1 cellular context compared by ENCODE assay signal in genomic region chr2:98483257-98483861, GRCh38.
TF ChIP-seq lines count a peak whose summit lies in the region.

No MANE protein-coding gene starts in this region.

TF ChIP-seq in GM12878, 131 proteins besides CTCF, POLR2A, EP300 and RAD21 (continued from another document and continues in another):
- TF ChIP-seq NFYA (IDR thresholded peaks at IDR 0.05; ENCODE audit: borderline replicate concordance, low read depth, low read length) (no peak), E2F8 (IDR thresholded peaks at IDR 0.05; ENCODE audit: low read depth, partially characterized antibody) (peak; percentile 68), CHD4 (IDR thresholded peaks at IDR 0.05) (no peak), ASH2L (IDR thresholded peaks at IDR 0.05; ENCODE audit: borderline replicate concordance, low read depth) (no peak), REST (IDR thresholded peaks at IDR 0.05; ENCODE audit: low read depth, low read length) (no peak), WRNIP1 (IDR thresholded peaks at IDR 0.05; ENCODE audit: borderline replicate concordance, low read depth, low read length) (no peak; the same call in 1 of the 2 replicates), EZH2 (IDR thresholded peaks at IDR 0.05; ENCODE audit: borderline replicate concordance, control insufficient read depth, low read depth, low read length) (no peak), RUNX3 (IDR thresholded peaks at IDR 0.05; ENCODE audit: low read length) (peak; percentile 100), NKRF (conservative IDR thresholded peaks at IDR 0.05) (no peak), ZNF384 (IDR thresholded peaks at IDR 0.05; ENCODE audit: borderline replicate concordance, low read depth, low read length) (0 out of 2 replicates have a peak, but pooled peaks have one; percentile 7), JUND (IDR thresholded peaks at IDR 0.05; ENCODE audit: low read depth, low read length) (0 out of 2 replicates have a peak, but pooled peaks have one; percentile 39), CHD2 (IDR thresholded peaks at IDR 0.05; ENCODE audit: borderline replicate concordance, low read depth, low read length) (peak; percentile 91), ZBTB11 (CRISPR knock-in tag; IDR thresholded peaks at IDR 0.05) (no peak), PAX5 (IDR thresholded peaks at IDR 0.05; ENCODE audit: borderline replicate concordance, low read depth, low read length) (peak; percentile 96), SREBF2 (IDR thresholded peaks at IDR 0.05; ENCODE audit: low read length) (no peak), ESRRA (IDR thresholded peaks at IDR 0.05; ENCODE audit: low read length) (no peak), MEF2B (IDR thresholded peaks at IDR 0.05; ENCODE audit: partially characterized antibody, poor library complexity, severe bottlenecking) (peak; percentile 73), CREB1 (IDR thresholded peaks at IDR 0.05; ENCODE audit: low read depth) (peak; percentile 81), ZZZ3 (IDR thresholded peaks at IDR 0.05; ENCODE audit: control insufficient read depth, insufficient read length, low read depth) (no peak), CBX5 (IDR thresholded peaks at IDR 0.05; ENCODE audit: low read depth) (peak; percentile 90), SMARCA5 (IDR thresholded peaks at IDR 0.05) (no peak), NR2C1 (IDR thresholded peaks at IDR 0.05) (no peak), PBX3 (IDR thresholded peaks at IDR 0.05; ENCODE audit: insufficient replicate concordance, low read depth, low read length) (peak; percentile 13), ZNF622 (IDR thresholded peaks at IDR 0.05) (no peak), RELA (IDR thresholded peaks at IDR 0.05; ENCODE audit: borderline replicate concordance, partially characterized antibody) (peak; percentile 36), SMAD1 (IDR thresholded peaks at IDR 0.05; ENCODE audit: low read depth, partially characterized antibody) (peak; percentile 74), CBFB (IDR thresholded peaks at IDR 0.05; ENCODE audit: low read depth) (peak; percentile 95), RAD51 (IDR thresholded peaks at IDR 0.05) (peak; percentile 57), POU2F2 (IDR thresholded peaks at IDR 0.05; ENCODE audit: borderline replicate concordance, low read depth, low read length) (peak; percentile 91), EED (IDR thresholded peaks at IDR 0.05; ENCODE audit: low read depth) (peak; percentile 97), SRF (IDR thresholded peaks at IDR 0.05; ENCODE audit: low read depth in 2 of 2, low read length in 2 of 2) (no peak), POLR2AphosphoS5 (IDR thresholded peaks at IDR 0.05; ENCODE audit: low read length) (peak; percentile 66)
- TF ChIP-seq, protein P1, sequence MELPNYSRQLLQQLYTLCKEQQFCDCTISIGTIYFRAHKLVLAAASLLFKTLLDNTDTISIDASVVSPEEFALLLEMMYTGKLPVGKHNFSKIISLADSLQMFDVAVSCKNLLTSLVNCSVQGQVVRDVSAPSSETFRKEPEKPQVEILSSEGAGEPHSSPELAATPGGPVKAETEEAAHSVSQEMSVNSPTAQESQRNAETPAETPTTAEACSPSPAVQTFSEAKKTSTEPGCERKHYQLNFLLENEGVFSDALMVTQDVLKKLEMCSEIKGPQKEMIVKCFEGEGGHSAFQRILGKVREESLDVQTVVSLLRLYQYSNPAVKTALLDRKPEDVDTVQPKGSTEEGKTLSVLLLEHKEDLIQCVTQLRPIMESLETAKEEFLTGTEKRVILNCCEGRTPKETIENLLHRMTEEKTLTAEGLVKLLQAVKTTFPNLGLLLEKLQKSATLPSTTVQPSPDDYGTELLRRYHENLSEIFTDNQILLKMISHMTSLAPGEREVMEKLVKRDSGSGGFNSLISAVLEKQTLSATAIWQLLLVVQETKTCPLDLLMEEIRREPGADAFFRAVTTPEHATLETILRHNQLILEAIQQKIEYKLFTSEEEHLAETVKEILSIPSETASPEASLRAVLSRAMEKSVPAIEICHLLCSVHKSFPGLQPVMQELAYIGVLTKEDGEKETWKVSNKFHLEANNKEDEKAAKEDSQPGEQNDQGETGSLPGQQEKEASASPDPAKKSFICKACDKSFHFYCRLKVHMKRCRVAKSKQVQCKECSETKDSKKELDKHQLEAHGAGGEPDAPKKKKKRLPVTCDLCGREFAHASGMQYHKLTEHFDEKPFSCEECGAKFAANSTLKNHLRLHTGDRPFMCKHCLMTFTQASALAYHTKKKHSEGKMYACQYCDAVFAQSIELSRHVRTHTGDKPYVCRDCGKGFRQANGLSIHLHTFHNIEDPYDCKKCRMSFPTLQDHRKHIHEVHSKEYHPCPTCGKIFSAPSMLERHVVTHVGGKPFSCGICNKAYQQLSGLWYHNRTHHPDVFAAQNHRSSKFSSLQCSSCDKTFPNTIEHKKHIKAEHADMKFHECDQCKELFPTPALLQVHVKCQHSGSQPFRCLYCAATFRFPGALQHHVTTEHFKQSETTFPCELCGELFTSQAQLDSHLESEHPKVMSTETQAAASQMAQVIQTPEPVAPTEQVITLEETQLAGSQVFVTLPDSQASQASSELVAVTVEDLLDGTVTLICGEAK (IDR thresholded peaks at IDR 0.05; ENCODE audit: borderline replicate concordance) = 0 out of 2 replicates have a peak, but pooled peaks have one; percentile 6
- TF ChIP-seq, protein P2, sequence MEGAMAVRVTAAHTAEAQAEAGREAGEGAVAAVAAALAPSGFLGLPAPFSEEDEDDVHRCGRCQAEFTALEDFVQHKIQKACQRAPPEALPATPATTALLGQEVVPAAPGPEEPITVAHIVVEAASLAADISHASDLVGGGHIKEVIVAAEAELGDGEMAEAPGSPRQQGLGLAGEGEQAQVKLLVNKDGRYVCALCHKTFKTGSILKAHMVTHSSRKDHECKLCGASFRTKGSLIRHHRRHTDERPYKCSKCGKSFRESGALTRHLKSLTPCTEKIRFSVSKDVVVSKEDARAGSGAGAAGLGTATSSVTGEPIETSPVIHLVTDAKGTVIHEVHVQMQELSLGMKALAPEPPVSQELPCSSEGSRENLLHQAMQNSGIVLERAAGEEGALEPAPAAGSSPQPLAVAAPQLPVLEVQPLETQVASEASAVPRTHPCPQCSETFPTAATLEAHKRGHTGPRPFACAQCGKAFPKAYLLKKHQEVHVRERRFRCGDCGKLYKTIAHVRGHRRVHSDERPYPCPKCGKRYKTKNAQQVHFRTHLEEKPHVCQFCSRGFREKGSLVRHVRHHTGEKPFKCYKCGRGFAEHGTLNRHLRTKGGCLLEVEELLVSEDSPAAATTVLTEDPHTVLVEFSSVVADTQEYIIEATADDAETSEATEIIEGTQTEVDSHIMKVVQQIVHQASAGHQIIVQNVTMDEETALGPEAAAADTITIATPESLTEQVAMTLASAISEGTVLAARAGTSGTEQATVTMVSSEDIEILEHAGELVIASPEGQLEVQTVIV (IDR thresholded peaks at IDR 0.05; ENCODE audit: borderline replicate concordance, partially characterized antibody) = no peak
- TF ChIP-seq, protein P3, sequence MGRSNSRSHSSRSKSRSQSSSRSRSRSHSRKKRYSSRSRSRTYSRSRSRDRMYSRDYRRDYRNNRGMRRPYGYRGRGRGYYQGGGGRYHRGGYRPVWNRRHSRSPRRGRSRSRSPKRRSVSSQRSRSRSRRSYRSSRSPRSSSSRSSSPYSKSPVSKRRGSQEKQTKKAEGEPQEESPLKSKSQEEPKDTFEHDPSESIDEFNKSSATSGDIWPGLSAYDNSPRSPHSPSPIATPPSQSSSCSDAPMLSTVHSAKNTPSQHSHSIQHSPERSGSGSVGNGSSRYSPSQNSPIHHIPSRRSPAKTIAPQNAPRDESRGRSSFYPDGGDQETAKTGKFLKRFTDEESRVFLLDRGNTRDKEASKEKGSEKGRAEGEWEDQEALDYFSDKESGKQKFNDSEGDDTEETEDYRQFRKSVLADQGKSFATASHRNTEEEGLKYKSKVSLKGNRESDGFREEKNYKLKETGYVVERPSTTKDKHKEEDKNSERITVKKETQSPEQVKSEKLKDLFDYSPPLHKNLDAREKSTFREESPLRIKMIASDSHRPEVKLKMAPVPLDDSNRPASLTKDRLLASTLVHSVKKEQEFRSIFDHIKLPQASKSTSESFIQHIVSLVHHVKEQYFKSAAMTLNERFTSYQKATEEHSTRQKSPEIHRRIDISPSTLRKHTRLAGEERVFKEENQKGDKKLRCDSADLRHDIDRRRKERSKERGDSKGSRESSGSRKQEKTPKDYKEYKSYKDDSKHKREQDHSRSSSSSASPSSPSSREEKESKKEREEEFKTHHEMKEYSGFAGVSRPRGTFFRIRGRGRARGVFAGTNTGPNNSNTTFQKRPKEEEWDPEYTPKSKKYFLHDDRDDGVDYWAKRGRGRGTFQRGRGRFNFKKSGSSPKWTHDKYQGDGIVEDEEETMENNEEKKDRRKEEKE (IDR thresholded peaks at IDR 0.05) = no peak
